In genomic region chr4:185817403-185817818, GRCh38 we compare ENCODE assay signal across 1 cellular context.
TF ChIP-seq lines count a peak whose summit lies in the region.

No MANE protein-coding gene starts in this region.

TF ChIP-seq in HepG2, 621 proteins besides CTCF, POLR2A, EP300 and RAD21 (continued from another document):
- TF ChIP-seq ZNF749 (CRISPR knock-in tag; IDR thresholded peaks at IDR 0.05; ENCODE audit: borderline replicate concordance) (no peak), NFIB (CRISPR knock-in tag; IDR thresholded peaks at IDR 0.05; ENCODE audit: borderline replicate concordance) (no peak), NFKB2 (CRISPR knock-in tag; IDR thresholded peaks at IDR 0.05; ENCODE audit: borderline replicate concordance) (no peak), ZBTB42 (CRISPR knock-in tag; IDR thresholded peaks at IDR 0.05) (no peak), NR3C1 (CRISPR knock-in tag; IDR thresholded peaks at IDR 0.05) (no peak), ZNF761 (CRISPR knock-in tag; conservative IDR thresholded peaks at IDR 0.05) (no peak), TCF7 (IDR thresholded peaks at IDR 0.05; ENCODE audit: low read depth) (peak; percentile 14; the same call in 1 of the 2 replicates), GATAD2A (CRISPR knock-in tag; IDR thresholded peaks at IDR 0.05) (peak; percentile 60; the same call in 1 of the 2 replicates), NFAT5 (CRISPR knock-in tag; IDR thresholded peaks at IDR 0.05) (no peak), ELF3 (CRISPR knock-in tag; IDR thresholded peaks at IDR 0.05) (0 out of 2 replicates have a peak, but pooled peaks have one; percentile 16), GABPB1 (CRISPR knock-in tag; IDR thresholded peaks at IDR 0.05) (peak; percentile 57; the same call in 1 of the 2 replicates)
- TF ChIP-seq, protein P1, sequence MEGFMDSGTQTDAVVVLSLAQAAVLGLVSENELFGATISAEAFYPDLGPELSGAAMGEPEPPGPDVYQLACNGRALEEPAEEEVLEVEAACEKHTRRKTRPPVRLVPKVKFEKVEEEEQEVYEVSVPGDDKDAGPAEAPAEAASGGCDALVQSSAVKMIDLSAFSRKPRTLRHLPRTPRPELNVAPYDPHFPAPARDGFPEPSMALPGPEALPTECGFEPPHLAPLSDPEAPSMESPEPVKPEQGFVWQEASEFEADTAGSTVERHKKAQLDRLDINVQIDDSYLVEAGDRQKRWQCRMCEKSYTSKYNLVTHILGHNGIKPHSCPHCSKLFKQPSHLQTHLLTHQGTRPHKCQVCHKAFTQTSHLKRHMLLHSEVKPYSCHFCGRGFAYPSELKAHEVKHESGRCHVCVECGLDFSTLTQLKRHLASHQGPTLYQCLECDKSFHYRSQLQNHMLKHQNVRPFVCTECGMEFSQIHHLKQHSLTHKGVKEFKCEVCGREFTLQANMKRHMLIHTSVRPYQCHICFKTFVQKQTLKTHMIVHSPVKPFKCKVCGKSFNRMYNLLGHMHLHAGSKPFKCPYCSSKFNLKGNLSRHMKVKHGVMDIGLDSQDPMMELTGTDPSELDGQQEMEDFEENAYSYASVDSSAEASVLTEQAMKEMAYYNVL (CRISPR knock-in tag; IDR thresholded peaks at IDR 0.05; ENCODE audit: borderline replicate concordance): no peak
- TF ChIP-seq, protein P2, sequence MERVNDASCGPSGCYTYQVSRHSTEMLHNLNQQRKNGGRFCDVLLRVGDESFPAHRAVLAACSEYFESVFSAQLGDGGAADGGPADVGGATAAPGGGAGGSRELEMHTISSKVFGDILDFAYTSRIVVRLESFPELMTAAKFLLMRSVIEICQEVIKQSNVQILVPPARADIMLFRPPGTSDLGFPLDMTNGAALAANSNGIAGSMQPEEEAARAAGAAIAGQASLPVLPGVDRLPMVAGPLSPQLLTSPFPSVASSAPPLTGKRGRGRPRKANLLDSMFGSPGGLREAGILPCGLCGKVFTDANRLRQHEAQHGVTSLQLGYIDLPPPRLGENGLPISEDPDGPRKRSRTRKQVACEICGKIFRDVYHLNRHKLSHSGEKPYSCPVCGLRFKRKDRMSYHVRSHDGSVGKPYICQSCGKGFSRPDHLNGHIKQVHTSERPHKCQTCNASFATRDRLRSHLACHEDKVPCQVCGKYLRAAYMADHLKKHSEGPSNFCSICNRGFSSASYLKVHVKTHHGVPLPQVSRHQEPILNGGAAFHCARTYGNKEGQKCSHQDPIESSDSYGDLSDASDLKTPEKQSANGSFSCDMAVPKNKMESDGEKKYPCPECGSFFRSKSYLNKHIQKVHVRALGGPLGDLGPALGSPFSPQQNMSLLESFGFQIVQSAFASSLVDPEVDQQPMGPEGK (CRISPR knock-in tag; IDR thresholded peaks at IDR 0.05): peak; percentile 64
- TF ChIP-seq, protein P3, sequence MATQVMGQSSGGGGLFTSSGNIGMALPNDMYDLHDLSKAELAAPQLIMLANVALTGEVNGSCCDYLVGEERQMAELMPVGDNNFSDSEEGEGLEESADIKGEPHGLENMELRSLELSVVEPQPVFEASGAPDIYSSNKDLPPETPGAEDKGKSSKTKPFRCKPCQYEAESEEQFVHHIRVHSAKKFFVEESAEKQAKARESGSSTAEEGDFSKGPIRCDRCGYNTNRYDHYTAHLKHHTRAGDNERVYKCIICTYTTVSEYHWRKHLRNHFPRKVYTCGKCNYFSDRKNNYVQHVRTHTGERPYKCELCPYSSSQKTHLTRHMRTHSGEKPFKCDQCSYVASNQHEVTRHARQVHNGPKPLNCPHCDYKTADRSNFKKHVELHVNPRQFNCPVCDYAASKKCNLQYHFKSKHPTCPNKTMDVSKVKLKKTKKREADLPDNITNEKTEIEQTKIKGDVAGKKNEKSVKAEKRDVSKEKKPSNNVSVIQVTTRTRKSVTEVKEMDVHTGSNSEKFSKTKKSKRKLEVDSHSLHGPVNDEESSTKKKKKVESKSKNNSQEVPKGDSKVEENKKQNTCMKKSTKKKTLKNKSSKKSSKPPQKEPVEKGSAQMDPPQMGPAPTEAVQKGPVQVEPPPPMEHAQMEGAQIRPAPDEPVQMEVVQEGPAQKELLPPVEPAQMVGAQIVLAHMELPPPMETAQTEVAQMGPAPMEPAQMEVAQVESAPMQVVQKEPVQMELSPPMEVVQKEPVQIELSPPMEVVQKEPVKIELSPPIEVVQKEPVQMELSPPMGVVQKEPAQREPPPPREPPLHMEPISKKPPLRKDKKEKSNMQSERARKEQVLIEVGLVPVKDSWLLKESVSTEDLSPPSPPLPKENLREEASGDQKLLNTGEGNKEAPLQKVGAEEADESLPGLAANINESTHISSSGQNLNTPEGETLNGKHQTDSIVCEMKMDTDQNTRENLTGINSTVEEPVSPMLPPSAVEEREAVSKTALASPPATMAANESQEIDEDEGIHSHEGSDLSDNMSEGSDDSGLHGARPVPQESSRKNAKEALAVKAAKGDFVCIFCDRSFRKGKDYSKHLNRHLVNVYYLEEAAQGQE (IDR thresholded peaks at IDR 0.05; ENCODE audit: borderline replicate concordance in 1 of 2, low read depth in 1 of 2, low read length in 2 of 2): no peak
